In the genomic region with DNA sequence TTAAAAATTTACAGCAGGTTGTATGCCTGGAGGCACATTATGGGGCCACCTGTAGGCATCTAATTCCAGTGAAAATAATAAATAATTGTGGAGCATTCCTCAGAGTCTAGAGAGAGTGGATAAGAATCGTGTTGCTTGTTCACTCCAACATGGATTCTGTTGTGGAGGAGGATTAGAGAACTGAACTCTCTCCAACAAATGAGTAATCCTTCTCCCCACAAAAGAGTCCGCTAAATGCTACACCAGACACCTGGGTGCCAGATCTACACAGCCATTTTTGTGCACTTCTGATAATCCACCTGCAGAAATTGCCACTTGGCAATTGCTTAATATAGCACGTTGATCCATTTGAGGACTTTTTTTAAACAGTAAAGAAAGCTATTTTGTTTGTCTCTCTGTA, we compare ENCODE assay signal across 1 cellular context.
TF ChIP-seq lines count a peak whose summit lies in the region.

No MANE protein-coding gene starts in this region.

TF ChIP-seq in SK-N-SH treated with all-trans-retinoic acid at 6 μM for 48 hours, 23 proteins besides CTCF, POLR2A, EP300 and RAD21 (continued from another document):
- TF ChIP-seq, protein P1, sequence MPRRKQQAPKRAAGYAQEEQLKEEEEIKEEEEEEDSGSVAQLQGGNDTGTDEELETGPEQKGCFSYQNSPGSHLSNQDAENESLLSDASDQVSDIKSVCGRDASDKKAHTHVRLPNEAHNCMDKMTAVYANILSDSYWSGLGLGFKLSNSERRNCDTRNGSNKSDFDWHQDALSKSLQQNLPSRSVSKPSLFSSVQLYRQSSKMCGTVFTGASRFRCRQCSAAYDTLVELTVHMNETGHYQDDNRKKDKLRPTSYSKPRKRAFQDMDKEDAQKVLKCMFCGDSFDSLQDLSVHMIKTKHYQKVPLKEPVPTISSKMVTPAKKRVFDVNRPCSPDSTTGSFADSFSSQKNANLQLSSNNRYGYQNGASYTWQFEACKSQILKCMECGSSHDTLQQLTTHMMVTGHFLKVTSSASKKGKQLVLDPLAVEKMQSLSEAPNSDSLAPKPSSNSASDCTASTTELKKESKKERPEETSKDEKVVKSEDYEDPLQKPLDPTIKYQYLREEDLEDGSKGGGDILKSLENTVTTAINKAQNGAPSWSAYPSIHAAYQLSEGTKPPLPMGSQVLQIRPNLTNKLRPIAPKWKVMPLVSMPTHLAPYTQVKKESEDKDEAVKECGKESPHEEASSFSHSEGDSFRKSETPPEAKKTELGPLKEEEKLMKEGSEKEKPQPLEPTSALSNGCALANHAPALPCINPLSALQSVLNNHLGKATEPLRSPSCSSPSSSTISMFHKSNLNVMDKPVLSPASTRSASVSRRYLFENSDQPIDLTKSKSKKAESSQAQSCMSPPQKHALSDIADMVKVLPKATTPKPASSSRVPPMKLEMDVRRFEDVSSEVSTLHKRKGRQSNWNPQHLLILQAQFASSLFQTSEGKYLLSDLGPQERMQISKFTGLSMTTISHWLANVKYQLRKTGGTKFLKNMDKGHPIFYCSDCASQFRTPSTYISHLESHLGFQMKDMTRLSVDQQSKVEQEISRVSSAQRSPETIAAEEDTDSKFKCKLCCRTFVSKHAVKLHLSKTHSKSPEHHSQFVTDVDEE (CRISPR knock-in tag; IDR thresholded peaks at IDR 0.05) = no peak
- TF ChIP-seq OSR1 (CRISPR knock-in tag; IDR thresholded peaks at IDR 0.05) = no peak
- no peak for TF ChIP-seq CSDC2 (CRISPR knock-in tag; IDR thresholded peaks at IDR 0.05)
- no peak for TF ChIP-seq ZFP3 (CRISPR knock-in tag; IDR thresholded peaks at IDR 0.05)
- no peak for TF ChIP-seq TCF4 (CRISPR knock-in tag; IDR thresholded peaks at IDR 0.05; ENCODE audit: borderline replicate concordance)
- TF ChIP-seq ZFP30 (CRISPR knock-in tag; IDR thresholded peaks at IDR 0.05) = no peak
- TF ChIP-seq TOX (CRISPR knock-in tag; IDR thresholded peaks at IDR 0.05; ENCODE audit: borderline replicate concordance) = no peak
- TF ChIP-seq POU6F1 (CRISPR knock-in tag; IDR thresholded peaks at IDR 0.05; ENCODE audit: borderline replicate concordance, low read depth) = no peak
